8 cellular contexts compared by ENCODE assay signal in the genomic region with DNA sequence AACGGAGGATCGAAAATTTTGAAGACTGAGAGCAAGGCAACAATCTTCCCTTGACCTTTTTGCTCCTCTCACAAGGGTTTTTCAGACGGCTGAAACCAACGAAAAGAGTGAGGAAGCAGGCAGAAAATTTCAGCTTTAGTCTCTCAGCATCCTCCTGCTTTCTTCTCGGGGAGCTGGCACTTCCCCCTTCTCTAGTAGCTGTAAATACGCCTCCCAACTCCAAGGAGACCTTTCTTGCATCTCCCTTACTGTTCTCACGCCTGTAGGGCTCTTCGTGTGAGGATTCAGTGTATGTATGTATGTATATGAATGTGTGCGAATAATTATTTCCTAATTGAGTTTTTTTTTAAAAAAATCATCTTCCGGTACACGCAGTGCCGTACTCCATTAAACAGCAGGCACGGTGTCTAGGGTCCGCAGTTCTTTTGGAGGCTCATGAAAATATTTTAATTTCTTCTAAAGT.
DNase-seq lines count a peak whose midpoint lies in the region; ATAC-seq and TF ChIP-seq lines count a peak whose summit lies in the region.

No MANE protein-coding gene starts in this region.

- peaks cover 33% of the 10 kb centered on the region for H3K4me1 ChIP-seq in Panc1 (ENCODE audit: control insufficient read depth, insufficient read depth, low read length)

- ATAC-seq in HG03039 (IDR thresholded peaks at IDR 0.05; ENCODE audit: unreplicated experiment) (peak; percentile 8), Panc1 (peak; percentile 46), GM18868 (IDR thresholded peaks at IDR 0.05; ENCODE audit: unreplicated experiment) (no peak)
- peak; percentile 54 for ATAC-seq in stimulated activated naive CD8-positive, alpha-beta T cell treated with anti-CD3 and anti-CD28 coated beads, Interleukin-15, amount 100 ng/mL, for 72 hours

- H3K27ac Mint-ChIP-seq in activated CD4-positive, alpha-beta T cell treated with anti-CD3 and anti-CD28 coated beads, Interleukin-2, amount 10 ng/mL, durations not matched to agents 24 days and 14 days = peak overlapping the region; percentile 92
- H3K27ac Mint-ChIP-seq in stimulated activated naive CD8-positive, alpha-beta T cell treated with anti-CD3 and anti-CD28 coated beads, Interleukin-15, amount 100 ng/mL, for 72 hours = peak overlapping the region; percentile 95 to 100

- H3K27ac ChIP-seq in Panc1 (ENCODE audit: low read length) (peak overlapping the region; percentile 99), caudate nucleus (ENCODE audit: low read depth, low read length) (peak overlapping the region; percentile 69), layer of hippocampus (ENCODE audit: low read depth, low read length) (peak overlapping the region; percentile 74)

- peak overlapping the region; percentile 84 for H3K4me3 Mint-ChIP-seq in activated CD4-positive, alpha-beta T cell treated with anti-CD3 and anti-CD28 coated beads, Interleukin-2, amount 10 ng/mL, durations not matched to agents 24 days and 14 days
- peak overlapping the region; percentile 80 to 89 for H3K4me3 Mint-ChIP-seq in stimulated activated naive CD8-positive, alpha-beta T cell treated with anti-CD3 and anti-CD28 coated beads, Interleukin-15, amount 100 ng/mL, for 72 hours

- H3K9me3 Mint-ChIP-seq in activated CD4-positive, alpha-beta T cell treated with anti-CD3 and anti-CD28 coated beads, Interleukin-2, amount 10 ng/mL, durations not matched to agents 24 days and 14 days = no peaks in the 10 kb centered on the region
- no peaks in the 10 kb centered on the region for H3K9me3 Mint-ChIP-seq in stimulated activated naive CD8-positive, alpha-beta T cell treated with anti-CD3 and anti-CD28 coated beads, Interleukin-15, amount 100 ng/mL, for 72 hours

- POLR2A ChIA-PET in Panc1 (lab: Charles Lee) = interaction anchor here (0.6 to 2.2 kb wide), 2 partner anchors 14 to 16 kb away, joined by 3 to 11 read pairs; a partner anchor contains a TSS

- no peaks in the 10 kb centered on the region for H3K27me3 Mint-ChIP-seq in activated CD4-positive, alpha-beta T cell treated with anti-CD3 and anti-CD28 coated beads, Interleukin-2, amount 10 ng/mL, durations not matched to agents 24 days and 14 days
- no peaks in the 10 kb centered on the region for H3K27me3 Mint-ChIP-seq in stimulated activated naive CD8-positive, alpha-beta T cell treated with anti-CD3 and anti-CD28 coated beads, Interleukin-15, amount 100 ng/mL, for 72 hours

- BruUV-seq in Panc1 (replicated peaks; lab: Mats Ljungman, UMichigan) = TSS peak; percentile 69

- H3K9me3 ChIP-seq in Panc1 (ENCODE audit: control insufficient read depth, insufficient read depth, low read depth, low read length) = no peaks in the 10 kb centered on the region

- intact Hi-C loops in activated CD4-positive, alpha-beta T cell treated with anti-CD3 and anti-CD28 coated beads, Interleukin-2, amount 10 ng/mL, durations not matched to agents 24 days and 14 days (cut with micrococcal nuclease) = loop anchor here (1.0 to 5.0 kb wide), 3 partner anchors 48 to 424 kb away; partner anchors contain the start of gene ABT1
- intact Hi-C loops in Panc1 (cut with micrococcal nuclease; ENCODE audit: unreplicated experiment) = no loop called here

- DNase-seq in activated CD4-positive, alpha-beta T cell treated with anti-CD3 and anti-CD28 coated beads, Interleukin-2, amount 10 ng/mL, durations not matched to agents 24 days and 14 days = peak; percentile 85
- DNase-seq in activated CD4-positive, alpha-beta T cell treated with anti-CD3 and anti-CD28 coated beads, Interleukin-2, amount 50 U/mL, for 4 hours = no peak
- DNase-seq in Panc1 (ENCODE audit: low read depth, low spot score) = no peak
- peak in 21 of 61 donors; percentile 7 to 64 (median 33) for DNase-seq in caudate nucleus (lab: John Stamatoyannopoulos, UW)
- DNase-seq in stimulated activated naive CD8-positive, alpha-beta T cell treated with anti-CD3 and anti-CD28 coated beads, Interleukin-15, amount 100 ng/mL, for 72 hours = no peak

- in situ Hi-C loops in Panc1 (cut with HindIII; ENCODE audit: low pct_unique_long_range_greater_than_20kb, low sequenced_read_pairs) = no loop called here

- TF ChIP-seq CTCF in Panc1 (IDR thresholded peaks at IDR 0.05) = no peak

- H3K4me1 Mint-ChIP-seq in activated CD4-positive, alpha-beta T cell treated with anti-CD3 and anti-CD28 coated beads, Interleukin-2, amount 10 ng/mL, durations not matched to agents 24 days and 14 days = peaks cover 47% of the 10 kb centered on the region
- peaks cover 66% of the 10 kb centered on the region for H3K4me1 Mint-ChIP-seq in stimulated activated naive CD8-positive, alpha-beta T cell treated with anti-CD3 and anti-CD28 coated beads, Interleukin-15, amount 100 ng/mL, for 72 hours

- peaks cover 2% of the 10 kb centered on the region for H3K36me3 Mint-ChIP-seq in activated CD4-positive, alpha-beta T cell treated with anti-CD3 and anti-CD28 coated beads, Interleukin-2, amount 10 ng/mL, durations not matched to agents 24 days and 14 days (ENCODE audit: low read depth)

- peak overlapping the region; percentile 74 to 87 for H3K4me3 ChIP-seq in Panc1 (ENCODE audit: low read depth in 2 of 2, low read length in 2 of 2)

- CTCF ChIA-PET in Panc1 (lab: Charles Lee) = no interaction called here

- H3K27me3 ChIP-seq in Panc1 (ENCODE audit: control insufficient read depth, insufficient read depth, low read length) = no peaks in the 10 kb centered on the region
- H3K27me3 ChIP-seq in layer of hippocampus (ENCODE audit: control insufficient read depth, insufficient read depth, low read length) = no peaks in the 10 kb centered on the region

- H3K36me3 ChIP-seq in Panc1 (ENCODE audit: control insufficient read depth, insufficient read depth, low read length) = peaks cover 2% of the 10 kb centered on the region; the same call in 1 of the 2 replicates
